13 cellular contexts compared by ENCODE assay signal in the genomic region with DNA sequence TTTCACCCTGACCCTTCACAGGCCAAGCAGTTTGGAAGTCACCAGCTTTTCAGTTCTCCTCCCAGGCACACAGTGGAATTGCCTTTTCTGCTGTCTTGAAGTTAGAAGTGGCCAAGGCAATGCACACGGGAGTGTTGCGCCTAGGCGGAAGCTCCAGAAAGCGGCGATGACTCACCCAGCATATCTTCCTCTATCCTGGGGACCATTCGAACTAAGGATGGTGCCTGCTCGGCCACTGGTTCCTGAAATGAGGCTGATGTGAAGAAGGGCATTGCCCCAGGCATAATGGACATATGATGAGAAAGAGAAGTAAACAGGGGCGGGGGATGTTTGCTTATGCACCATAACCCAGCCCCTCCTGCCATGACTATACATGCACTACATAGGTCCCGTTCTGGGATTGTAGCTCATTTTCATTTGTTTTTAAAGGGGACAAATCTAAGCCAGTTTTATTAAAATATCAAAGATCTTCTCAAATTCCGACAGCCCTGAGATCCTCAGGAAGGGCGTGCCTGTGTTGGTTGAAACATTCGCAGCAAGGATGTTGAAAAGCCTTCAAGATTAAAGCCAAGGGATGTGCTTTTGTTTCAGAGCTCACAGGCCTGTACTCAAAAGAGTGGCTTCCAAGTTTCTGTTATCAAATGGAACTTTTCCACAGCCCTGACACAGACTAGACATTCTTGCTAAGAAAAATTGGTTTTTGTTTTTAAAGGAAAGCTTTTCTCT.
DNase-seq lines count a peak whose midpoint lies in the region; ATAC-seq and TF ChIP-seq lines count a peak whose summit lies in the region.
"Had no signal": no experiment of that assay in that cellular context is flagged by ENCODE, and none has a peak within 500 bp of the region (broad histone marks: within the 10 kb centered on the region; RNA-seq: fewer than 3 reads in every experiment).

No MANE protein-coding gene starts in this region.

- DNase-seq in Ammon's horn (ENCODE audit: low spot score) (peak; percentile 79), NOMO-1 treated with DMSO at 0.1 percent for 48 hours (lab: John Stamatoyannopoulos, UW; ENCODE audit: unreplicated experiment) (peak; percentile 84), epithelial cell of esophagus (ENCODE audit: low read depth) (peak; percentile 56), mucosa of descending colon (peak in 1 of 3 donors; percentile 39), Caco-2 (no peak), T-helper 2 cell (no peak)
- DNase-seq: activated CD4-positive, alpha-beta memory T cell treated with anti-CD3 and anti-CD28 coated beads, Interleukin-2, amount 10 ng/mL, durations not matched to agents 7 days and 5 days; effector CD4-positive, alpha-beta T cell; naive B cell; SJCRH30; stimulated activated CD4-positive, alpha-beta T cell treated with anti-CD3 and anti-CD28 coated beads, Interleukin-12 subunit alpha, Interleukin-12 subunit beta, amount 100 ng/mL, for 4 hours had no signal

- ATAC-seq in mucosa of descending colon (peak; percentile 11), HG02798 (IDR thresholded peaks at IDR 0.05; ENCODE audit: poor library complexity, unreplicated experiment) (no peak), GM19395 (IDR thresholded peaks at IDR 0.05; ENCODE audit: unreplicated experiment) (no peak)

- no peak for TF ChIP-seq CTCF in epithelial cell of esophagus (IDR thresholded peaks at IDR 0.05; ENCODE audit: insufficient read depth, low read depth, low read length, missing control alignments)
- TF ChIP-seq CTCF in mucosa of descending colon (IDR thresholded peaks at IDR 0.05) = no peak
- no peak for TF ChIP-seq CTCF in Caco-2 (IDR thresholded peaks at IDR 0.05; ENCODE audit: insufficient read depth in 1 of 2, low read depth in 1 of 2, low read length in 1 of 2, severe bottlenecking in 1 of 2, unreplicated experiment in 1 of 2)

- CTCF ChIA-PET in Caco-2 (lab: Charles Lee) = interaction anchor here (0.5 kb wide), 1 partner anchor 916 kb away, joined by 5 read pairs; no protein-coding TSS in a partner anchor

- H3K36me3 Mint-ChIP-seq in Caco-2 (ENCODE audit: insufficient read depth, unreplicated experiment) = peaks cover 5% of the 10 kb centered on the region
- H3K36me3 Mint-ChIP-seq: naive B cell had no signal

- H3K9me3 ChIP-seq in mucosa of descending colon = no peaks in the 10 kb centered on the region
- H3K9me3 ChIP-seq in Caco-2 = no peaks in the 10 kb centered on the region
- H3K9me3 ChIP-seq: SJCRH30 had no signal

- H3K36me3 ChIP-seq in mucosa of descending colon (ENCODE audit: low read depth) (no peaks in the 10 kb centered on the region), Caco-2 (ENCODE audit: control insufficient read depth, insufficient read depth, low read length) (no peaks in the 10 kb centered on the region)
- H3K36me3 ChIP-seq: SJCRH30 had no signal

- H3K4me1 Mint-ChIP-seq in Caco-2 (ENCODE audit: low read depth, unreplicated experiment) = peaks cover 8% of the 10 kb centered on the region

- H3K27me3 ChIP-seq in Caco-2 (replicated peaks; ENCODE audit: control insufficient read depth, insufficient read depth, low read length) = no peaks in the 10 kb centered on the region
- H3K27me3 ChIP-seq: SJCRH30 had no signal

- no peaks in the 10 kb centered on the region for H3K27me3 Mint-ChIP-seq in Caco-2 (ENCODE audit: insufficient read depth, unreplicated experiment)
- H3K27me3 Mint-ChIP-seq: naive B cell had no signal

- H3K9me3 Mint-ChIP-seq in Caco-2 (ENCODE audit: unreplicated experiment) = no peaks in the 10 kb centered on the region
- H3K9me3 Mint-ChIP-seq: activated CD4-positive, alpha-beta memory T cell treated with anti-CD3 and anti-CD28 coated beads, Interleukin-2, amount 10 ng/mL, durations not matched to agents 7 days and 5 days; naive B cell had no signal

- H3K4me3 Mint-ChIP-seq in Caco-2 (ENCODE audit: unreplicated experiment) = no peak overlapping the region
- H3K4me3 Mint-ChIP-seq: activated CD4-positive, alpha-beta memory T cell treated with anti-CD3 and anti-CD28 coated beads, Interleukin-2, amount 10 ng/mL, durations not matched to agents 7 days and 5 days had no signal

- POLR2A ChIA-PET in Caco-2 (lab: Charles Lee) = no interaction called here

- peaks cover 5% of the 10 kb centered on the region for H3K4me1 ChIP-seq in mucosa of descending colon (ENCODE audit: low read depth)
- peaks cover 1% of the 10 kb centered on the region for H3K4me1 ChIP-seq in Caco-2
- H3K4me1 ChIP-seq: SJCRH30 had no signal

- no TSS peak for BruUV-seq in Caco-2 (replicated peaks; lab: Mats Ljungman, UMichigan)

- no peak overlapping the region for H3K27ac Mint-ChIP-seq in Caco-2 (ENCODE audit: unreplicated experiment)
- H3K27ac Mint-ChIP-seq: activated CD4-positive, alpha-beta memory T cell treated with anti-CD3 and anti-CD28 coated beads, Interleukin-2, amount 10 ng/mL, durations not matched to agents 7 days and 5 days had no signal

- no peak overlapping the region for H3K4me3 ChIP-seq in epithelial cell of esophagus (ENCODE audit: low read length)
- no peak overlapping the region for H3K4me3 ChIP-seq in mucosa of descending colon
- no peak overlapping the region for H3K4me3 ChIP-seq in Caco-2 (ENCODE audit: low read depth, low read length)
- H3K4me3 ChIP-seq: SJCRH30 had no signal

- intact Hi-C loops in mucosa of descending colon (cut with DNase I, micrococcal nuclease) (no loop called here), Caco-2 (cut with micrococcal nuclease; ENCODE audit: unreplicated experiment) (no loop called here)

Comparison
In these comparisons a context has a peak if more than half of its experiments do, and no peak if none do; other contexts are left out.
1. DNase-seq: peak in Ammon's horn (single experiment), NOMO-1 treated with DMSO at 0.1 percent for 48 hours (single experiment) and epithelial cell of esophagus (single experiment); none in Caco-2 (0 of 2) and T-helper 2 cell (0 of 5).